21 cellular contexts compared by ENCODE assay signal in genomic region chr4:174380699-174381098, GRCh38.
"Had no signal": no experiment of that assay in that cellular context is flagged by ENCODE, and none has a peak within 500 bp of the region (broad histone marks: within the 10 kb centered on the region; RNA-seq: fewer than 3 reads in every experiment).

No MANE protein-coding gene starts in this region.

- H3K27me3 Mint-ChIP-seq: stimulated activated naive CD8-positive, alpha-beta T cell treated with anti-CD3 and anti-CD28 coated beads, Interleukin-15, Interleukin-2, amounts not matched to agents 100 ng/mL and 50 ng/mL, for 24 hours had no signal

- H3K36me3 ChIP-seq: heart left ventricle, left ventricle myocardium inferior, lower lobe of right lung, right lobe of liver, tibial artery, upper lobe of right lung, vagina had no signal

- H3K4me1 ChIP-seq: heart left ventricle, left ventricle myocardium inferior, lower lobe of right lung, psoas muscle, right lobe of liver, tibial artery, upper lobe of right lung, vagina had no signal

- H3K9me3 Mint-ChIP-seq: naive B cell; nephron; stimulated activated memory B cell treated with anti-CD40 and anti-IgM and Interleukin-4, amounts not matched to agents 10 μg/mL and 1 μg/mL and 100 μg/mL, for 72 hours; stimulated activated naive CD8-positive, alpha-beta T cell treated with anti-CD3 and anti-CD28 coated beads, Interleukin-15, Interleukin-2, amounts not matched to agents 100 ng/mL and 50 ng/mL, for 24 hours had no signal

- DNase-seq: dermis blood vessel endothelial cell; foreskin melanocyte; heart left ventricle; islet precursor cell; left ventricle myocardium inferior; lower lobe of right lung; naive B cell; psoas muscle; retina; right lobe of liver; stimulated activated CD4-positive, alpha-beta T cell treated with anti-CD3 and anti-CD28 coated beads, Interleukin-4, amount 100 ng/mL, for 1 hour; stimulated activated CD8-positive, alpha-beta memory T cell treated with anti-CD3 and anti-CD28 coated beads, Interleukin-4, amount 100 ng/mL, for 48 hours; tibial artery; upper lobe of right lung had no signal

- H3K36me3 Mint-ChIP-seq: memory B cell; stimulated activated memory B cell treated with anti-CD40 and anti-IgM and Interleukin-4, amounts not matched to agents 10 μg/mL and 1 μg/mL and 100 μg/mL, for 72 hours had no signal

- FAIRE-seq: colon, endothelial cell of umbilical vein had no signal

- H3K27ac ChIP-seq: heart left ventricle, left ventricle myocardium inferior, lower lobe of right lung, psoas muscle, right lobe of liver, tibial artery, upper lobe of right lung, vagina had no signal

- H3K4me3 Mint-ChIP-seq: memory B cell; naive B cell; nephron; stimulated activated memory B cell treated with anti-CD40 and anti-IgM and Interleukin-4, amounts not matched to agents 10 μg/mL and 1 μg/mL and 100 μg/mL, for 72 hours; stimulated activated naive CD8-positive, alpha-beta T cell treated with anti-CD3 and anti-CD28 coated beads, Interleukin-15, Interleukin-2, amounts not matched to agents 100 ng/mL and 50 ng/mL, for 24 hours had no signal

- ATAC-seq: heart left ventricle; lower lobe of right lung; psoas muscle; right lobe of liver; stimulated activated memory B cell treated with anti-CD40 and anti-IgM and Interleukin-4, amounts not matched to agents 10 μg/mL and 1 μg/mL and 100 μg/mL, for 72 hours; upper lobe of right lung had no signal

- H3K27ac Mint-ChIP-seq: memory B cell; naive B cell; nephron; stimulated activated memory B cell treated with anti-CD40 and anti-IgM and Interleukin-4, amounts not matched to agents 10 μg/mL and 1 μg/mL and 100 μg/mL, for 72 hours; stimulated activated naive CD8-positive, alpha-beta T cell treated with anti-CD3 and anti-CD28 coated beads, Interleukin-15, Interleukin-2, amounts not matched to agents 100 ng/mL and 50 ng/mL, for 24 hours had no signal

- H3K27me3 ChIP-seq: heart left ventricle, right lobe of liver, tibial artery, upper lobe of right lung, vagina had no signal

- H3K9me3 ChIP-seq: heart left ventricle, left ventricle myocardium inferior, lower lobe of right lung, psoas muscle, right lobe of liver, tibial artery, upper lobe of right lung, vagina had no signal

- H3K4me1 Mint-ChIP-seq: memory B cell; nephron; stimulated activated memory B cell treated with anti-CD40 and anti-IgM and Interleukin-4, amounts not matched to agents 10 μg/mL and 1 μg/mL and 100 μg/mL, for 72 hours had no signal

- H3K4me3 ChIP-seq: heart left ventricle, left ventricle myocardium inferior, lower lobe of right lung, psoas muscle, right lobe of liver, tibial artery, upper lobe of right lung, vagina had no signal
